ENCODE assay signal across 10 cellular contexts in the genomic region with DNA sequence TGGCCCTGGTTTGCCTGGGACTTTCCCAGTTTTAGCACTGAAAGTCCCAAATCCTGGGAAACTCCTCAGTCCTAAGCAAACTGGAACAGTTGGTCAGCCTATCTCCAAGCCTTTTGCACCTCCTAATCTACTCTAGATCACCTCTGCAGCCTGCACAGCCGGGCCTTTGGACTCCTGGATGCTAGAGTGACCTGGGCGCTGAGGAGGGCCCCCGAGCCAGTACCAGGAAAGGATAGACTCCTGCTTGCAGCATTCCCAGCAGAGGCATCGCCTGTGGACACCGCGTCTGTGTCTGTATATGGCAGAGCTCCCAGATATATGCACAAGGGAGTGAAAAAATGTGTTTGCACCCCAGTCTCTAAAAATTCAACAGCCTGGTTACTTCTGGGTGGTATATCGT. TPM values are rescaled to one million over a fixed set of nuclear protein-coding genes. Genes with fewer than 3 reads are reported as not detected.
DNase-seq lines count a peak whose midpoint lies in the region; TF ChIP-seq lines count a peak whose summit lies in the region.
"Had no signal": no experiment of that assay in that cellular context is flagged by ENCODE, and none has a peak within 500 bp of the region (broad histone marks: within the 10 kb centered on the region; RNA-seq: fewer than 3 reads in every experiment).

No MANE protein-coding gene starts in this region.

- intact Hi-C loops in spleen (cut with DNase I; ENCODE audit: low total_unique reads), result no loop called here

- POLR2A ChIA-PET in RWPE1 (lab: Yijun Ruan, JAX; ENCODE audit: low non-redundant PET), result no interaction called here

- TF ChIP-seq CTCF in RWPE1 (conservative IDR thresholded peaks at IDR 0.05; ENCODE audit: low read depth) (no peak), liver (IDR thresholded peaks at IDR 0.05; ENCODE audit: low read depth, low read length, missing input control) (no peak), spleen (IDR thresholded peaks at IDR 0.05 in 8 of 11, conservative IDR thresholded peaks at IDR 0.05 in 3 of 11) (no peak)

- TF ChIP-seq POLR2A in spleen (IDR thresholded peaks at IDR 0.05), result no peak

- CTCF ChIA-PET in RWPE1 (lab: Yijun Ruan, JAX), result interaction anchor here (0.6 kb wide), 1 partner anchor 11 kb away, joined by 4 read pairs; no protein-coding TSS in a partner anchor

- no peak for DNase-seq in RWPE1 (ENCODE audit: low spot score)
- no peak for DNase-seq in adipocyte (ENCODE audit: low read depth)
- peak; percentile 68 for DNase-seq in spleen
- no peak for DNase-seq in HT-29 (ENCODE audit: low spot score)
- DNase-seq in iPS-NIHi7 (ENCODE audit: extremely low spot score), result no peak
- no peak for DNase-seq in NCI-H2227 treated with DMSO at 0.1 percent for 48 hours (lab: John Stamatoyannopoulos, UW)
- DNase-seq in anterior cingulate cortex (lab: John Stamatoyannopoulos, UW), result no peak
- DNase-seq: DMS 273 treated with DMSO at 0.1 percent for 48 hours had no signal

- H3K27me3 ChIP-seq in adipocyte (replicated peaks; ENCODE audit: control insufficient read depth, insufficient read depth, low read length) (no peaks in the 10 kb centered on the region), liver (ENCODE audit: control insufficient read depth in 4 of 4, insufficient read depth in 4 of 4, low read length in 3 of 4) (no peaks in the 10 kb centered on the region), spleen (replicated peaks in 1 of 7) (no peaks in the 10 kb centered on the region)

- H3K27ac ChIP-seq in RWPE1 (peak overlapping the region; percentile 44), liver (ENCODE audit: low read depth in 1 of 2, low read length in 2 of 2) (peak overlapping the region; percentile 68 to 76), spleen (peak overlapping the region; percentile 55 to 99 (median 90))

- TF ChIP-seq RAD21 in liver (IDR thresholded peaks at IDR 0.05), result no peak

- 30% methylated on average over 7 of the region's 7 CpGs for WGBS in liver
- WGBS in spleen, 5 donors, result 76 to 91% (median 82%) methylated on average over 7 of the region's 7 CpGs

- H3K4me1 ChIP-seq in adipocyte (ENCODE audit: control insufficient read depth, insufficient read depth, low read length), result peaks cover 29% of the 10 kb centered on the region
- H3K4me1 ChIP-seq in liver (ENCODE audit: control insufficient read depth in 4 of 4, insufficient read depth in 4 of 4, low read length in 3 of 4), result peaks cover 13 to 36% (median 23%) of the 10 kb centered on the region in 4 donors
- peaks cover 63 to 100% (median 88%) of the 10 kb centered on the region in 6 donors for H3K4me1 ChIP-seq in spleen

- H3K9ac ChIP-seq in adipocyte (ENCODE audit: low read length) (peak overlapping the region; percentile 62), liver (ENCODE audit: low read depth in 1 of 2, low read length in 2 of 2) (peak overlapping the region in 1 of 2 donors; percentile 51)

- no peaks in the 10 kb centered on the region for H3K36me3 ChIP-seq in adipocyte (ENCODE audit: control insufficient read depth, insufficient read depth, low read length, severe bottlenecking)
- peaks cover 0 to under 1% (median 0%) of the 10 kb centered on the region in 4 donors for H3K36me3 ChIP-seq in liver (ENCODE audit: control insufficient read depth in 4 of 4, insufficient read depth in 3 of 4, low read depth in 1 of 4, low read length in 3 of 4)
- peaks cover 0 to 35% (median 0%) of the 10 kb centered on the region in 6 donors for H3K36me3 ChIP-seq in spleen

- no peak overlapping the region for H3K4me3 ChIP-seq in adipocyte (ENCODE audit: low read length)
- no peak overlapping the region for H3K4me3 ChIP-seq in liver (ENCODE audit: low read depth in 1 of 3, low read length in 3 of 3)
- H3K4me3 ChIP-seq in spleen, result no peak overlapping the region
- H3K4me3 ChIP-seq: smooth muscle cell had no signal

- H3K9me3 ChIP-seq in adipocyte (ENCODE audit: control insufficient read depth, low read length) (no peaks in the 10 kb centered on the region), liver (ENCODE audit: control insufficient read depth in 4 of 4, low read length in 3 of 4) (no peaks in the 10 kb centered on the region), spleen (no peaks in the 10 kb centered on the region)

TF ChIP-seq in liver, 16 proteins besides CTCF, POLR2A, EP300 and RAD21:
- TF ChIP-seq EGR1 (IDR thresholded peaks at IDR 0.05; ENCODE audit: low read depth in 2 of 2), result no peak
- no peak for TF ChIP-seq HNF4G (IDR thresholded peaks at IDR 0.05)
- no peak for TF ChIP-seq JUND (IDR thresholded peaks at IDR 0.05)
- no peak for TF ChIP-seq RXRA (IDR thresholded peaks at IDR 0.05)
- TF ChIP-seq HNF4A (conservative IDR thresholded peaks at IDR 0.05), result no peak
- no peak for TF ChIP-seq TAF1 (conservative IDR thresholded peaks at IDR 0.05)
- TF ChIP-seq, protein P1, sequence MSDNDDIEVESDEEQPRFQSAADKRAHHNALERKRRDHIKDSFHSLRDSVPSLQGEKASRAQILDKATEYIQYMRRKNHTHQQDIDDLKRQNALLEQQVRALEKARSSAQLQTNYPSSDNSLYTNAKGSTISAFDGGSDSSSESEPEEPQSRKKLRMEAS (IDR thresholded peaks at IDR 0.05), result no peak
- TF ChIP-seq, protein P2, sequence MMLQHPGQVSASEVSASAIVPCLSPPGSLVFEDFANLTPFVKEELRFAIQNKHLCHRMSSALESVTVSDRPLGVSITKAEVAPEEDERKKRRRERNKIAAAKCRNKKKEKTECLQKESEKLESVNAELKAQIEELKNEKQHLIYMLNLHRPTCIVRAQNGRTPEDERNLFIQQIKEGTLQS (IDR thresholded peaks at IDR 0.05), result no peak
- no peak for TF ChIP-seq FOXA2 (IDR thresholded peaks at IDR 0.05)
- TF ChIP-seq GABPA (IDR thresholded peaks at IDR 0.05 in 1 of 2, conservative IDR thresholded peaks at IDR 0.05 in 1 of 2), result no peak
- TF ChIP-seq YY1 (IDR thresholded peaks at IDR 0.05), result no peak
- TF ChIP-seq REST (IDR thresholded peaks at IDR 0.05), result no peak
- no peak for TF ChIP-seq NR2F2 (IDR thresholded peaks at IDR 0.05)
- TF ChIP-seq FOXA1 (IDR thresholded peaks at IDR 0.05), result no peak
- TF ChIP-seq, protein P3, sequence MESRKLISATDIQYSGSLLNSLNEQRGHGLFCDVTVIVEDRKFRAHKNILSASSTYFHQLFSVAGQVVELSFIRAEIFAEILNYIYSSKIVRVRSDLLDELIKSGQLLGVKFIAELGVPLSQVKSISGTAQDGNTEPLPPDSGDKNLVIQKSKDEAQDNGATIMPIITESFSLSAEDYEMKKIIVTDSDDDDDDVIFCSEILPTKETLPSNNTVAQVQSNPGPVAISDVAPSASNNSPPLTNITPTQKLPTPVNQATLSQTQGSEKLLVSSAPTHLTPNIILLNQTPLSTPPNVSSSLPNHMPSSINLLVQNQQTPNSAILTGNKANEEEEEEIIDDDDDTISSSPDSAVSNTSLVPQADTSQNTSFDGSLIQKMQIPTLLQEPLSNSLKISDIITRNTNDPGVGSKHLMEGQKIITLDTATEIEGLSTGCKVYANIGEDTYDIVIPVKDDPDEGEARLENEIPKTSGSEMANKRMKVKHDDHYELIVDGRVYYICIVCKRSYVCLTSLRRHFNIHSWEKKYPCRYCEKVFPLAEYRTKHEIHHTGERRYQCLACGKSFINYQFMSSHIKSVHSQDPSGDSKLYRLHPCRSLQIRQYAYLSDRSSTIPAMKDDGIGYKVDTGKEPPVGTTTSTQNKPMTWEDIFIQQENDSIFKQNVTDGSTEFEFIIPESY (IDR thresholded peaks at IDR 0.05), result no peak
- no peak for TF ChIP-seq SP1 (IDR thresholded peaks at IDR 0.05)

RNA-seq across cellular contexts. Expression of gene IRF1, which starts 15.0 kb away (rescaled TPM):
- total RNA-seq in liver (10 to 100 TPM in 1 of 2 donors, 1 to 10 TPM in 1; 9.5 to 42.6 TPM), spleen (100 to 1,000 TPM; 146 to 307 (median 165) TPM)
- polyA plus RNA-seq in liver (10 to 100 TPM; 22.1 to 27.3 TPM), spleen (100 to 1,000 TPM in 1 of 3 donors, 10 to 100 TPM in 2; 57.9 to 113 (median 59.7) TPM)
- total RNA-seq in HT-29 (2014; rRNA removed; shearing (Covaris generic)), result 52.0 and 58.7 TPM in 2 replicates
